In the genomic region with DNA sequence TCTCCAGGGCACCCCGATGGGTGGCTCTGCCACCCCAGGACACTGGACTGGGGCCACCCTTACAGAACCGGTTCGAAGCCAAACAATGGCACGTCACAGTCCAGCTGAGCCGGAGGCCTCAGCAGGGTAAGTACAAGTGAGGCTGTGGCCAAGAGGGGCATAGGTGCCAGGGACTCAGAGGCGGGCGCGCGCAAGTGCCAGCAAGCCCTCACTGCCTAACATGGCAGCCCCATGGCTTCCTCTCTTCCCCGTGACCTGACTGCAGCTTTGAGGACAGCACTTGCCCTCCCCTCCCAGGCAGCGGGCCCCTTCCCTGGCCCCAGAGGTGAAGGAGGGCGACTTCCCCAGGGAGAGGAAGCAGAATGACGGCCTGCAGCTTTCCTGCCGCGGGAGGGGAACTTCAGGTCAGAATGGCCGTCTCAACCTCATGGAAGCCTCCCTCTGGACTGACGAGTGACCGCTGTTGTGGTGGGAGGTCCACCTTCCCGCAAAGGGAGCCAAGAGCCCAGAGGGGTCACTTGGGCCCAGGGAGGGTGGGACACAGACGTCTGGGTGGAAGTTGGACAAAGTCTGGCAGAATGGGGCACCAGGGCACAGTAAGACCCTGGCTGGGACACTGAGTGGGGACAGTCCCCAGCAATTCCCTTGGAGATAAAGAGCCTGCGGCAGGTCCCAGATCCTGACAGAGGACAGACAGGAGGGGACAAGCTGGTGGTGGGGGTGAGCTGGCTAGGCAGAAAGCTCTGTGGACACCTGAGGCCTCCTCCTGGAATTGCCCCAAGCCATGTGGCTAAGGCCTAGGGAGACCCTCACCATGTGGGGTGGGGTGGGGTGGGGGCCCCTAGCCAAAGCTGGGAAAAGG, we compare ENCODE assay signal across 10 cellular contexts. TPM values are rescaled to one million over a fixed set of nuclear protein-coding genes. Genes with fewer than 3 reads are reported as not detected.
DNase-seq lines count a peak whose midpoint lies in the region; ATAC-seq, FAIRE-seq and TF ChIP-seq lines count a peak whose summit lies in the region.
"Had no signal": no experiment of that assay in that cellular context is flagged by ENCODE, and none has a peak within 500 bp of the region (broad histone marks: within the 10 kb centered on the region; RNA-seq: fewer than 3 reads in every experiment).

No MANE protein-coding gene starts in this region.

- DNase-seq in CD1c-positive myeloid dendritic cell (ENCODE audit: extremely low spot score) (peak; percentile 66), endothelial cell of umbilical vein (ENCODE audit: low read depth, low spot score) (no peak), NCI-H187 (lab: John Stamatoyannopoulos, UW) (no peak), ascending aorta (ENCODE audit: low spot score in 2 of 2) (no peak)
- no peak for DNase-seq in stimulated activated CD4-positive, alpha-beta T cell treated with anti-CD3 and anti-CD28 coated beads, Interleukin-2, amount 100 ng/mL, for 48 hours
- DNase-seq: dermis blood vessel endothelial cell, islet precursor cell had no signal

- H3K9me3 ChIP-seq in OCI-LY3 (ENCODE audit: insufficient read depth, low read length) (no peaks in the 10 kb centered on the region), endothelial cell of umbilical vein (replicated peaks; ENCODE audit: control insufficient read depth, insufficient read depth, low read length) (no peaks in the 10 kb centered on the region), neutrophil (no peaks in the 10 kb centered on the region), ascending aorta (no peaks in the 10 kb centered on the region)

- H3K4me2 ChIP-seq in OCI-LY3 (ENCODE audit: low read length), result peak overlapping the region; percentile 73
- H3K4me2 ChIP-seq in endothelial cell of umbilical vein (ENCODE audit: insufficient read depth, low read length), result no peak overlapping the region

- peaks cover 42% of the 10 kb centered on the region for H3K4me1 ChIP-seq in OCI-LY3 (ENCODE audit: low read length)
- H3K4me1 ChIP-seq in endothelial cell of umbilical vein (ENCODE audit: control insufficient read depth, extremely low read depth, insufficient read depth, low read length), result peaks cover 4% of the 10 kb centered on the region
- peaks cover 53 to 61% of the 10 kb centered on the region in 2 experiments for H3K4me1 ChIP-seq in neutrophil (ENCODE audit: control insufficient read depth in 1 of 2, insufficient read depth in 1 of 2, low read depth in 1 of 2, low read length in 1 of 2)
- peaks cover 0 to 16% of the 10 kb centered on the region in 2 donors for H3K4me1 ChIP-seq in ascending aorta

- CTCF ChIA-PET in endothelial cell of umbilical vein (lab: Charles Lee), result no interaction called here

- intact Hi-C loops in endothelial cell of umbilical vein (cut with micrococcal nuclease) (loop anchor here (2.0 kb wide), 1 partner anchor 52 kb away; a partner anchor contains a TSS), ascending aorta (cut with DNase I) (no loop called here)

- H3K27ac ChIP-seq in OCI-LY3 (ENCODE audit: low read length) (peak overlapping the region; percentile 67), endothelial cell of umbilical vein (ENCODE audit: insufficient read depth, low read depth, low read length) (no peak overlapping the region), neutrophil (peak overlapping the region; percentile 87), ascending aorta (peak overlapping the region in 1 of 2 donors; percentile 40)

- H3K9me1 ChIP-seq in endothelial cell of umbilical vein (replicated peaks; ENCODE audit: control insufficient read depth, extremely low read depth, insufficient read depth, low read length), result no peaks in the 10 kb centered on the region

- TF ChIP-seq CTCF in OCI-LY3 (IDR thresholded peaks at IDR 0.05; ENCODE audit: low read depth, low read length), result no peak
- TF ChIP-seq CTCF in endothelial cell of umbilical vein (IDR thresholded peaks at IDR 0.05; ENCODE audit: extremely low read depth in 1 of 2, insufficient read depth in 1 of 2, low read depth in 1 of 2, low read length in 2 of 2), result no peak
- no peak for TF ChIP-seq CTCF in neutrophil (IDR thresholded peaks at IDR 0.05)
- TF ChIP-seq CTCF in ascending aorta (IDR thresholded peaks at IDR 0.05), result no peak

- ATAC-seq in GM18498 (IDR thresholded peaks at IDR 0.05; ENCODE audit: unreplicated experiment), result no peak

- H3K79me2 ChIP-seq in OCI-LY3 (ENCODE audit: low read length) (0 out of 2 replicates have a peak, but pooled peaks cover 6% of the 10 kb centered on the region), endothelial cell of umbilical vein (ENCODE audit: control insufficient read depth, insufficient read depth, low read length) (no peaks in the 10 kb centered on the region)

- H3K9ac ChIP-seq in OCI-LY3 (ENCODE audit: low read length) (peak overlapping the region; percentile 58; the same call in 1 of the 2 replicates), endothelial cell of umbilical vein (replicated peaks; ENCODE audit: extremely low read depth, insufficient read depth, low read length) (no peak overlapping the region)

- dilution Hi-C loops in endothelial cell of umbilical vein (cut with MboI; ENCODE audit: extremely low pct_ligation_motif_present, low sequenced_read_pairs), result no loop called here

- H2AFZ ChIP-seq in OCI-LY3 (ENCODE audit: low read depth, low read length) (no peak overlapping the region), endothelial cell of umbilical vein (ENCODE audit: low read depth, low read length) (peak overlapping the region; percentile 17)

- FAIRE-seq in endothelial cell of umbilical vein (lab: Jason Lieb, UNC), result no peak

- no TSS peak for BruUV-seq in endothelial cell of umbilical vein (replicated peaks; lab: Mats Ljungman, UMichigan)

- POLR2A ChIA-PET in endothelial cell of umbilical vein (lab: Charles Lee), result no interaction called here

- H3K4me3 ChIP-seq in OCI-LY3 (ENCODE audit: low read length) (peak overlapping the region; percentile 53), endothelial cell of umbilical vein (replicated peaks in 1 of 3; ENCODE audit: insufficient read depth in 1 of 3, low read depth in 1 of 3, low read length in 3 of 3) (no peak overlapping the region), neutrophil (ENCODE audit: low read depth in 1 of 2, low read length in 1 of 2) (peak overlapping the region in 1 of 2 experiments; percentile 12), ascending aorta (no peak overlapping the region)

- no peaks in the 10 kb centered on the region for H3K36me3 ChIP-seq in OCI-LY3 (replicated peaks; ENCODE audit: low read depth, low read length)
- no peaks in the 10 kb centered on the region for H3K36me3 ChIP-seq in endothelial cell of umbilical vein (ENCODE audit: control insufficient read depth in 2 of 2, extremely low read depth in 1 of 2, insufficient read depth in 2 of 2, low read length in 2 of 2)
- H3K36me3 ChIP-seq in neutrophil, result no peaks in the 10 kb centered on the region
- H3K36me3 ChIP-seq in ascending aorta, result no peaks in the 10 kb centered on the region

- no peaks in the 10 kb centered on the region for H3K27me3 ChIP-seq in OCI-LY3 (ENCODE audit: low read depth, low read length)
- no peaks in the 10 kb centered on the region for H3K27me3 ChIP-seq in endothelial cell of umbilical vein (ENCODE audit: control insufficient read depth in 2 of 2, insufficient read depth in 2 of 2, low read length in 2 of 2)
- H3K27me3 ChIP-seq in neutrophil, result no peaks in the 10 kb centered on the region
- H3K27me3 ChIP-seq in ascending aorta, result no peaks in the 10 kb centered on the region

- TF ChIP-seq POLR2A in endothelial cell of umbilical vein (IDR thresholded peaks at IDR 0.05; ENCODE audit: low read depth, low read length), result no peak

- H4K20me1 ChIP-seq in OCI-LY3 (ENCODE audit: insufficient read depth, low read length) (no peaks in the 10 kb centered on the region), endothelial cell of umbilical vein (replicated peaks; ENCODE audit: control insufficient read depth, extremely low read depth, insufficient read depth, low read length) (no peaks in the 10 kb centered on the region)

TF ChIP-seq in endothelial cell of umbilical vein, 7 proteins besides CTCF, POLR2A, EP300 and RAD21:
- TF ChIP-seq, protein P1, sequence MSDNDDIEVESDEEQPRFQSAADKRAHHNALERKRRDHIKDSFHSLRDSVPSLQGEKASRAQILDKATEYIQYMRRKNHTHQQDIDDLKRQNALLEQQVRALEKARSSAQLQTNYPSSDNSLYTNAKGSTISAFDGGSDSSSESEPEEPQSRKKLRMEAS (IDR thresholded peaks at IDR 0.05; ENCODE audit: insufficient read depth, insufficient read length), result no peak

RNA-seq across cellular contexts. Expression of a gene that starts 52.1 kb away (rescaled TPM):
- 12.9 and 13.0 TPM in 2 replicates for total RNA-seq in endothelial cell of umbilical vein
- polyA plus RNA-seq in endothelial cell of umbilical vein, result 3.3 and 4.2 TPM in 2 replicates
- polyA plus RNA-seq in endothelial cell of umbilical vein (2011; cell fraction: cytosol; rRNA removed), result 3.3 and 3.6 TPM in 2 replicates
- polyA plus RNA-seq in endothelial cell of umbilical vein (2011; cell fraction: nucleus; rRNA removed), result 2.3 and 2.6 TPM in 2 replicates
- 10.7 and 13.5 TPM in 2 replicates for polyA plus RNA-seq in endothelial cell of umbilical vein (2012)
- 5.9 and 6.1 TPM in 2 replicates for polyA minus RNA-seq in endothelial cell of umbilical vein
- 103 TPM for polyA minus RNA-seq in endothelial cell of umbilical vein (2011; cell fraction: cytosol; rRNA and poly(A)+ RNA removed)
- 3.0 and 9.5 TPM in 2 replicates for polyA minus RNA-seq in endothelial cell of umbilical vein (2011; cell fraction: nucleus; rRNA and poly(A)+ RNA removed)
- total RNA-seq in ascending aorta, result 41.7 TPM
